Comparison of ENCODE assay signal across 8 cellular contexts in genomic region chr4:780255-780654, GRCh38. TPM values are rescaled to one million over a fixed set of nuclear protein-coding genes. Genes with fewer than 3 reads are reported as not detected.
A peak's percentile ranks its signal among the peaks of the same experiment; 100 is the strongest.
DNase-seq lines count a peak whose midpoint lies in the region; ATAC-seq and TF ChIP-seq lines count a peak whose summit lies in the region.
"Not testable (repeated sequence)": the region's sequence is repeated elsewhere in the genome, so short reads cannot be mapped to it uniquely, and the experiment has no call there.

No MANE protein-coding gene starts in this region.

- not testable (repeated sequence) for H2BK5ac ChIP-seq in trophoblast cell (ENCODE audit: low read depth, low read length, poor library complexity)

- H3K9me3 ChIP-seq in Caco-2; fibroblast of lung (ENCODE audit: control insufficient read depth, insufficient read depth, low read depth, low read length); lower lobe of right lung; trophoblast cell (ENCODE audit: insufficient read depth, low read depth, low read length): not testable (repeated sequence)
- H3K9me3 ChIP-seq in tibial artery = peaks cover 0 to 16% (median 0%) of the 10 kb centered on the region in 3 donors

- H2AK5ac ChIP-seq in trophoblast cell (ENCODE audit: low read length) = not testable (repeated sequence)

- peak overlapping the region; percentile 98 for H3K4me3 ChIP-seq in Caco-2 (ENCODE audit: low read depth, low read length)
- H3K4me3 ChIP-seq in LNCaP clone FGC (ENCODE audit: low read depth, low read length) = peak overlapping the region; percentile 98
- peak overlapping the region; percentile 71 to 98 (median 87) for H3K4me3 ChIP-seq in fibroblast of lung (replicated peaks in 1 of 4; ENCODE audit: control extremely low read depth in 1 of 4, insufficient read depth in 1 of 4, low read depth in 3 of 4, low read length in 4 of 4)
- peak overlapping the region; percentile 100 for H3K4me3 ChIP-seq in lower lobe of right lung
- H3K4me3 ChIP-seq in trophoblast cell (ENCODE audit: low read depth, low read length) = not testable (repeated sequence)
- H3K4me3 ChIP-seq in tibial artery = peak overlapping the region; percentile 85 to 95

- CTCF ChIA-PET in Caco-2 (lab: Charles Lee); activated CD4-positive, alpha-beta T cell treated with anti-CD3 and anti-CD28 coated beads for 36 hours (lab: Charles Lee): not testable (repeated sequence)

- not testable (repeated sequence) for H4K20me1 ChIP-seq in fibroblast of lung (ENCODE audit: control insufficient read depth, extremely low read depth, insufficient read depth, low read length)

- H3K36me3 ChIP-seq in Caco-2 (ENCODE audit: control insufficient read depth, insufficient read depth, low read length) = not testable (repeated sequence)
- H3K36me3 ChIP-seq in fibroblast of lung (ENCODE audit: control insufficient read depth, insufficient read depth, low read length) = peaks cover 11% of the 10 kb centered on the region
- H3K36me3 ChIP-seq in lower lobe of right lung = peaks cover 54% of the 10 kb centered on the region
- H3K36me3 ChIP-seq in trophoblast cell (ENCODE audit: control insufficient read depth in 1 of 2, insufficient read depth in 2 of 2, low read length in 2 of 2) = peaks cover 27% of the 10 kb centered on the region in 2 experiments
- peaks cover 35 to 51% (median 48%) of the 10 kb centered on the region in 3 donors for H3K36me3 ChIP-seq in tibial artery

- POLR2A ChIA-PET in Caco-2 (lab: Charles Lee) = not testable (repeated sequence)
- POLR2A ChIA-PET in activated CD4-positive, alpha-beta T cell treated with anti-CD3 and anti-CD28 coated beads for 36 hours (lab: Charles Lee) = interaction anchor here (1.4 kb wide), 1 partner anchor 14 kb away, joined by 3 read pairs; no protein-coding TSS in a partner anchor

- H3K4ac ChIP-seq in trophoblast cell (ENCODE audit: low read depth, low read length) = peak overlapping the region; percentile 99

- H3K27ac ChIP-seq in fibroblast of lung (ENCODE audit: insufficient read depth, low read length) (peak overlapping the region; percentile 97), lower lobe of right lung (peak overlapping the region; percentile 96)
- H3K27ac ChIP-seq in trophoblast cell (ENCODE audit: low read depth, low read length); tibial artery: not testable (repeated sequence)

- H2AFZ ChIP-seq in fibroblast of lung (ENCODE audit: low read length); trophoblast cell (ENCODE audit: insufficient read depth, low read length, poor library complexity): not testable (repeated sequence)

- H3K23ac ChIP-seq in trophoblast cell (ENCODE audit: low read length) = not testable (repeated sequence)

- peak overlapping the region; percentile 90 for H3K4me3 Mint-ChIP-seq in Caco-2 (ENCODE audit: unreplicated experiment)
- H3K4me3 Mint-ChIP-seq in activated CD4-positive, alpha-beta T cell treated with anti-CD3 and anti-CD28 coated beads for 36 hours = peak overlapping the region; percentile 82
- H3K4me3 Mint-ChIP-seq in brain = peak overlapping the region; percentile 85 to 91 (median 86)

- H3K9ac ChIP-seq in fibroblast of lung (ENCODE audit: insufficient read depth, low read length) = peak overlapping the region; percentile 99
- not testable (repeated sequence) for H3K9ac ChIP-seq in trophoblast cell (ENCODE audit: low read length)

- DNase-seq in Caco-2; LNCaP clone FGC (ENCODE audit: low read depth); activated CD4-positive, alpha-beta T cell treated with anti-CD3 and anti-CD28 coated beads for 36 hours; fibroblast of lung (ENCODE audit: low read depth in 2 of 2); lower lobe of right lung; trophoblast cell; tibial artery: not testable (repeated sequence)

- H3K36me3 Mint-ChIP-seq in Caco-2 (ENCODE audit: insufficient read depth, unreplicated experiment) (peaks cover 88% of the 10 kb centered on the region), brain (peaks cover 56% of the 10 kb centered on the region)
- H3K36me3 Mint-ChIP-seq in activated CD4-positive, alpha-beta T cell treated with anti-CD3 and anti-CD28 coated beads for 36 hours (ENCODE audit: low read depth) = peaks cover 46% of the 10 kb centered on the region

- not testable (repeated sequence) for BruUV-seq in Caco-2 (replicated peaks; lab: Mats Ljungman, UMichigan)

- not testable (repeated sequence) for TF ChIP-seq CTCF in Caco-2 (IDR thresholded peaks at IDR 0.05; ENCODE audit: insufficient read depth in 1 of 2, low read depth in 1 of 2, low read length in 1 of 2, severe bottlenecking in 1 of 2, unreplicated experiment in 1 of 2); LNCaP clone FGC (IDR thresholded peaks at IDR 0.05; ENCODE audit: control insufficient read depth, extremely low read depth, insufficient read depth); brain (conservative IDR thresholded peaks at IDR 0.05); fibroblast of lung (conservative IDR thresholded peaks at IDR 0.05 in 1 of 2, IDR thresholded peaks at IDR 0.05 in 1 of 2; ENCODE audit: low read depth in 1 of 2, low read length in 2 of 2); lower lobe of right lung (IDR thresholded peaks at IDR 0.05); tibial artery (IDR thresholded peaks at IDR 0.05)

- not testable (repeated sequence) for H2BK12ac ChIP-seq in trophoblast cell (ENCODE audit: low read length)

- intact Hi-C loops in Caco-2 (cut with micrococcal nuclease; ENCODE audit: unreplicated experiment); lower lobe of right lung (cut with DNase I): not testable (repeated sequence)
- intact Hi-C loops in activated CD4-positive, alpha-beta T cell treated with anti-CD3 and anti-CD28 coated beads for 36 hours (cut with DNase I, micrococcal nuclease) = loop anchor here (2.0 to 10.0 kb wide), 8 partner anchors 97 to 942 kb away; partner anchors contain the start of genes ATP5ME (in 1 of the 2), CTBP1 (in 1 of the 2), FAM53A (in 1 of the 2) and GAK (in 1 of the 2)
- intact Hi-C loops in tibial artery (cut with DNase I; ENCODE audit: low total_unique reads) = loop anchor here (10.0 kb wide), 4 partner anchors 75 to 235 kb away; partner anchors contain the start of genes ATP5ME, FGFRL1, GAK and MYL5

- peaks cover 11% of the 10 kb centered on the region for H3K4me1 ChIP-seq in Caco-2
- not testable (repeated sequence) for H3K4me1 ChIP-seq in fibroblast of lung (ENCODE audit: control insufficient read depth, extremely low read depth, insufficient read depth, low read length)
- H3K4me1 ChIP-seq in lower lobe of right lung = peaks cover 39% of the 10 kb centered on the region
- H3K4me1 ChIP-seq in trophoblast cell (ENCODE audit: control insufficient read depth in 1 of 2, insufficient read depth in 2 of 2, low read length in 2 of 2) = peaks cover 15 to 16% of the 10 kb centered on the region in 2 experiments
- H3K4me1 ChIP-seq in tibial artery = peaks cover 4 to 35% (median 19%) of the 10 kb centered on the region in 4 donors

- H3K18ac ChIP-seq in trophoblast cell (ENCODE audit: low read length) = peak overlapping the region; percentile 17

- H3K27ac Mint-ChIP-seq in Caco-2 (ENCODE audit: unreplicated experiment) = peak overlapping the region; percentile 89
- H3K27ac Mint-ChIP-seq in activated CD4-positive, alpha-beta T cell treated with anti-CD3 and anti-CD28 coated beads for 36 hours = peak overlapping the region; percentile 78
- peak overlapping the region; percentile 64 to 94 (median 86) for H3K27ac Mint-ChIP-seq in brain

- H3K4me2 ChIP-seq in fibroblast of lung (ENCODE audit: extremely low read depth, insufficient read depth, low read length) (peak overlapping the region; percentile 96), trophoblast cell (ENCODE audit: low read length) (peak overlapping the region; percentile 68)

- H4K12ac ChIP-seq in trophoblast cell (ENCODE audit: low read depth, low read length) = not testable (repeated sequence)

- H3K27me3 Mint-ChIP-seq in Caco-2 (ENCODE audit: insufficient read depth, unreplicated experiment) = not testable (repeated sequence)
- peaks cover 12% of the 10 kb centered on the region for H3K27me3 Mint-ChIP-seq in activated CD4-positive, alpha-beta T cell treated with anti-CD3 and anti-CD28 coated beads for 36 hours
- peaks cover 31% of the 10 kb centered on the region for H3K27me3 Mint-ChIP-seq in brain

- H3K4me1 Mint-ChIP-seq in Caco-2 (ENCODE audit: low read depth, unreplicated experiment) (peaks cover 35% of the 10 kb centered on the region), brain (peaks cover 63% of the 10 kb centered on the region)
- H3K4me1 Mint-ChIP-seq in activated CD4-positive, alpha-beta T cell treated with anti-CD3 and anti-CD28 coated beads for 36 hours = peaks cover 57% of the 10 kb centered on the region

- peaks cover 57% of the 10 kb centered on the region for H3K79me2 ChIP-seq in fibroblast of lung (ENCODE audit: control insufficient read depth, insufficient read depth, low read length)
- H3K79me2 ChIP-seq in trophoblast cell (ENCODE audit: control insufficient read depth, insufficient read depth, low read length, poor library complexity) = peaks cover 18% of the 10 kb centered on the region

- H4K8ac ChIP-seq in trophoblast cell (ENCODE audit: low read depth, low read length) = not testable (repeated sequence)

- not testable (repeated sequence) for H3K14ac ChIP-seq in trophoblast cell (ENCODE audit: low read length)

- WGBS in trophoblast cell (ENCODE audit: extremely low coverage, insufficient coverage, insufficient read length) = no CpG with 5 or more reads among the region's 10 CpGs

- H4K91ac ChIP-seq in trophoblast cell (ENCODE audit: low read depth, low read length) = not testable (repeated sequence)

- H3K27me3 ChIP-seq in Caco-2 (replicated peaks; ENCODE audit: control insufficient read depth, insufficient read depth, low read length); fibroblast of lung (ENCODE audit: control insufficient read depth, insufficient read depth, low read length); trophoblast cell (ENCODE audit: insufficient read depth, low read length): not testable (repeated sequence)
- peaks cover 10% of the 10 kb centered on the region for H3K27me3 ChIP-seq in lower lobe of right lung (ENCODE audit: low read depth)
- peaks cover 0 to 11% of the 10 kb centered on the region in 2 donors for H3K27me3 ChIP-seq in tibial artery

- peaks cover 23% of the 10 kb centered on the region for H3K79me1 ChIP-seq in trophoblast cell (ENCODE audit: low read length)

- H3K9me3 Mint-ChIP-seq in Caco-2 (ENCODE audit: unreplicated experiment); activated CD4-positive, alpha-beta T cell treated with anti-CD3 and anti-CD28 coated beads for 36 hours (ENCODE audit: low read depth); brain: not testable (repeated sequence)

- ATAC-seq in activated CD4-positive, alpha-beta T cell treated with anti-CD3 and anti-CD28 coated beads for 36 hours; lower lobe of right lung: not testable (repeated sequence)

- H2BK120ac ChIP-seq in trophoblast cell (ENCODE audit: insufficient read depth, low read length, poor library complexity) = not testable (repeated sequence)

RNA-seq across cellular contexts. Expression of gene CPLX1, which starts 45.7 kb away (rescaled TPM):
- total RNA-seq in Caco-2 (2022) = 20.5 and 20.9 TPM in 2 replicates
- under 1 TPM; 0.28 to 0.50 TPM for total RNA-seq in activated CD4-positive, alpha-beta T cell treated with anti-CD3 and anti-CD28 coated beads for 36 hours
- polyA plus RNA-seq in brain (ENCODE audit: insufficient read depth, low read depth, low replicate concordance) = 89.5 TPM
- total RNA-seq in fibroblast of lung = 0.66 TPM in 1 of 2 replicates, not detected in the other
- 0.03 and 0.09 TPM in 2 replicates for polyA plus RNA-seq in fibroblast of lung
- polyA plus RNA-seq in fibroblast of lung (2012) = 0.14 and 0.24 TPM in 2 replicates
- polyA minus RNA-seq in fibroblast of lung (ENCODE audit: low replicate concordance) = not detected in 2 replicates
- total RNA-seq in lower lobe of right lung = 3.9 TPM
- polyA plus RNA-seq in trophoblast cell (2013) = 0.67 and 0.78 TPM in 2 replicates
